ENCODE assay signal across 1 cellular context in the genomic region with DNA sequence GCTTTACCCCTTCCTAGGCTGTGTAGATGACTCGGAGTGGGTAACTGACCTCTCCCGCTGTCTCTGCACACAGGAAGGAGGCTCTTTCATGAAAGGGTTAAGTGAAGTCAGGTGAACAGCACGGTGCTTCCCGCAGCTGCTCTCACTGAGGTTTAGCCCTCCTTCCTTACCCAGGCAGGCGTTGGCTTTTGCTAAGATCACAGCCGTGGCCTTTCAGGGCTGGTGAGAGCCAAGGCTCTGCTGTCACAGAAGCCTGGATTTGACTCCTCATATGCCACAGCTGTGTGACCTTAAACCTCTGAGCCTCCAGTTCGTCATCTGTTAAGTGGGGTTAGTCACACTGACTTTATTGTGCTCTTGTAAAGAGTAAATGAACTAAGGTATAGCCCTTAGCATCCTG.
TF ChIP-seq lines count a peak whose summit lies in the region.

No MANE protein-coding gene starts in this region.

TF ChIP-seq in GM23338, 12 proteins besides CTCF, POLR2A, EP300 and RAD21:
- TF ChIP-seq, protein P1, sequence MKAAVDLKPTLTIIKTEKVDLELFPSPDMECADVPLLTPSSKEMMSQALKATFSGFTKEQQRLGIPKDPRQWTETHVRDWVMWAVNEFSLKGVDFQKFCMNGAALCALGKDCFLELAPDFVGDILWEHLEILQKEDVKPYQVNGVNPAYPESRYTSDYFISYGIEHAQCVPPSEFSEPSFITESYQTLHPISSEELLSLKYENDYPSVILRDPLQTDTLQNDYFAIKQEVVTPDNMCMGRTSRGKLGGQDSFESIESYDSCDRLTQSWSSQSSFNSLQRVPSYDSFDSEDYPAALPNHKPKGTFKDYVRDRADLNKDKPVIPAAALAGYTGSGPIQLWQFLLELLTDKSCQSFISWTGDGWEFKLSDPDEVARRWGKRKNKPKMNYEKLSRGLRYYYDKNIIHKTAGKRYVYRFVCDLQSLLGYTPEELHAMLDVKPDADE (IDR thresholded peaks at IDR 0.05), result no peak
- TF ChIP-seq POLR2AphosphoS5 (IDR thresholded peaks at IDR 0.05; ENCODE audit: low read depth) (no peak), JUNB (IDR thresholded peaks at IDR 0.05; ENCODE audit: unreplicated experiment) (no peak), ZNF114 (CRISPR knock-in tag; IDR thresholded peaks at IDR 0.05) (no peak), EZH2phosphoT487 (IDR thresholded peaks at IDR 0.05; ENCODE audit: unreplicated experiment) (no peak), ZNF331 (CRISPR knock-in tag; IDR thresholded peaks at IDR 0.05; ENCODE audit: low read depth) (no peak)
